ENCODE assay signal across 25 cellular contexts in the genomic region with DNA sequence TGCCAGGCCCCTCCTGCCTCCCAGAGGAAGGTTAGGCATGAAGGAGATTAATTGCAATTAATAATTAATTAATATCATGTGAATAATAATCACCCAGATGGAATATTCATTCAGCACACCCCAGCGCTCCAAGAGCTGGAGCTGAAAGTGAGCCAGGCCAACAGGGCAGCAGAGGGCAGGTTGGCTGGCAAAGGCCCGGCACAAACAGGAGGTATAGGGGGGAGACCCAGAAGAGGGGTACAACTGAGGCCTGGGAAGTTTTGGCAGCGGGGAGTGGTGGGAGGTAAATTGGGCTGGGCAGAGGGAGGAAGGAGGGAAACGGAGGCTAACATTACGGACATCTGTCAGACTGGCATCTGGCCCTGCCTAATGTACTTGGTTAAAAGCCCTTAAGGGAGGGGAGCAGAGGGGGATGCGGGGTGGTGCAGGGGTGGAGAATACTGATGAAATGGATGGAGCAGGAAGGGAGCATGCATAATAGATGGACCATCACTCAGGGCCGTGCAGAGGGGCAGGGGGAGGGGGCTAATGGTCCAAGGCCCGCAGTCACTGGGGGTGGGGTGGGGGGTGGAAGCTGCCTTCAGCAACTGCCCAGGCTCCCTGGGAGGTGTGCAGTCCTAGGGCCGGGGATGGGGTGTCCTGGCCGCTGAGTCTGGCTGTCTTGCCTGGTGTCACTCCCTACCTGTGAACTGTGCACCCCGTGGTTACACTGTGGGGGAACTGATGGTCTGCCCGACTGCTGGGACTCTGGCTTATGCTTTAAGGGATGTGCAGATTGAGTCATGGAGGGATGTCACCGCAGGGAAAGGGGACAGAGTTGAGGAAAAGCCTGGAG. TPM values are rescaled to one million over a fixed set of nuclear protein-coding genes. Genes with fewer than 3 reads are reported as not detected.
DNase-seq lines count a peak whose midpoint lies in the region; ATAC-seq and TF ChIP-seq lines count a peak whose summit lies in the region.
"Had no signal": no experiment of that assay in that cellular context is flagged by ENCODE, and none has a peak within 500 bp of the region (broad histone marks: within the 10 kb centered on the region; RNA-seq: fewer than 3 reads in every experiment).

No MANE protein-coding gene starts in this region.

- no peak for TF ChIP-seq POLR2A in body of pancreas (IDR thresholded peaks at IDR 0.05)

- peak overlapping the region; percentile 21 for H3K4me3 Mint-ChIP-seq in natural killer cell
- no peak overlapping the region for H3K4me3 Mint-ChIP-seq in natural killer cell treated with Interleukin-12 subunit alpha and Interleukin-12 subunit beta and Interleukin-15 and Interleukin-18, amount 100 ng/mL, for 72 hours
- peak overlapping the region in 4 of 5 donors; percentile 15 to 32 (median 22) for H3K4me3 Mint-ChIP-seq in immature natural killer cell
- H3K4me3 Mint-ChIP-seq: activated CD4-positive, alpha-beta T cell treated with anti-CD3 and anti-CD28 coated beads, Interleukin-2, amount 10 ng/mL, durations not matched to agents 24 days and 14 days; T-helper 1 cell treated with Interleukin-12 subunit alpha and Interleukin-12 subunit beta and Interleukin-4 antibody, amounts not matched to agents 30 μg/mL and 1 μg/mL, for 36 hours had no signal

- H3K9me3 Mint-ChIP-seq in natural killer cell (no peaks in the 10 kb centered on the region), immature natural killer cell (no peaks in the 10 kb centered on the region)
- no peaks in the 10 kb centered on the region for H3K9me3 Mint-ChIP-seq in natural killer cell treated with Interleukin-12 subunit alpha and Interleukin-12 subunit beta and Interleukin-15 and Interleukin-18, amount 100 ng/mL, for 72 hours
- H3K9me3 Mint-ChIP-seq: activated CD4-positive, alpha-beta T cell treated with anti-CD3 and anti-CD28 coated beads, Interleukin-2, amount 10 ng/mL, durations not matched to agents 24 days and 14 days; activated naive CD4-positive, alpha-beta T cell treated with anti-CD3 and anti-CD28 coated beads, Interleukin-2, amount 50 U/mL, for 72 hours; T-helper 1 cell treated with Interleukin-12 subunit alpha and Interleukin-12 subunit beta and Interleukin-4 antibody, amounts not matched to agents 30 μg/mL and 1 μg/mL, for 36 hours had no signal

- no peaks in the 10 kb centered on the region for H3K36me3 ChIP-seq in body of pancreas (replicated peaks in 1 of 2; ENCODE audit: insufficient read depth in 1 of 2, low read depth in 2 of 2)
- no peaks in the 10 kb centered on the region for H3K36me3 ChIP-seq in psoas muscle (ENCODE audit: insufficient read depth in 1 of 2, low read depth in 1 of 2)
- H3K36me3 ChIP-seq: BLaER1 treated with 17β-estradiol and CSF1 and Interleukin-3, amounts not matched to agents 10 nM and 100 nM; stomach; tibial nerve had no signal

- peaks cover 0 to 25% of the 10 kb centered on the region in 2 donors for H3K27me3 Mint-ChIP-seq in natural killer cell (ENCODE audit: low read depth in 2 of 2)
- peaks cover 5 to 14% of the 10 kb centered on the region in 2 donors for H3K27me3 Mint-ChIP-seq in natural killer cell treated with Interleukin-12 subunit alpha and Interleukin-12 subunit beta and Interleukin-15 and Interleukin-18, amount 100 ng/mL, for 72 hours
- H3K27me3 Mint-ChIP-seq in immature natural killer cell (ENCODE audit: low read depth in 3 of 3), result peaks cover 4 to 17% (median 10%) of the 10 kb centered on the region in 3 donors

- ATAC-seq in natural killer cell (no peak), body of pancreas (no peak), psoas muscle (no peak), HG03342 (IDR thresholded peaks at IDR 0.05; ENCODE audit: unreplicated experiment) (no peak)
- no peak for ATAC-seq in natural killer cell treated with Interleukin-12 subunit alpha and Interleukin-12 subunit beta and Interleukin-15 and Interleukin-18, amount 100 ng/mL, for 72 hours
- ATAC-seq: activated naive CD4-positive, alpha-beta T cell treated with anti-CD3 and anti-CD28 coated beads, Interleukin-2, amount 50 U/mL, for 72 hours; mucosa of descending colon had no signal

- H3K27ac ChIP-seq in body of pancreas, result no peak overlapping the region
- no peak overlapping the region for H3K27ac ChIP-seq in psoas muscle
- H3K27ac ChIP-seq: BLaER1 treated with 17β-estradiol and CSF1 and Interleukin-3, amounts not matched to agents 10 nM and 100 nM; stomach; tibial nerve had no signal

- H3K9me3 ChIP-seq in body of pancreas, result no peaks in the 10 kb centered on the region
- no peaks in the 10 kb centered on the region for H3K9me3 ChIP-seq in psoas muscle
- H3K9me3 ChIP-seq: BLaER1 treated with 17β-estradiol and CSF1 and Interleukin-3, amounts not matched to agents 10 nM and 100 nM; mucosa of descending colon; stomach had no signal

- H3K36me3 Mint-ChIP-seq in natural killer cell (no peaks in the 10 kb centered on the region), immature natural killer cell (no peaks in the 10 kb centered on the region)
- H3K36me3 Mint-ChIP-seq in natural killer cell treated with Interleukin-12 subunit alpha and Interleukin-12 subunit beta and Interleukin-15 and Interleukin-18, amount 100 ng/mL, for 72 hours, result no peaks in the 10 kb centered on the region
- H3K36me3 Mint-ChIP-seq: activated naive CD4-positive, alpha-beta T cell treated with anti-CD3 and anti-CD28 coated beads, Interleukin-2, amount 50 U/mL, for 72 hours had no signal

- no peak for TF ChIP-seq CTCF in natural killer cell (IDR thresholded peaks at IDR 0.05)
- no peak for TF ChIP-seq CTCF in body of pancreas (IDR thresholded peaks at IDR 0.05)
- TF ChIP-seq CTCF in psoas muscle (IDR thresholded peaks at IDR 0.05), result no peak

- H3K4me3 ChIP-seq in body of pancreas (no peak overlapping the region), psoas muscle (no peak overlapping the region)
- H3K4me3 ChIP-seq: mucosa of descending colon, stomach, tibial nerve had no signal

- DNase-seq in natural killer cell (no peak), NCI-H524 treated with DMSO at 0.1 percent for 48 hours (lab: John Stamatoyannopoulos, UW) (peak; percentile 55), immature natural killer cell (no peak), body of pancreas (no peak), psoas muscle (no peak)
- DNase-seq in natural killer cell treated with Interleukin-12 subunit alpha and Interleukin-12 subunit beta and Interleukin-15 and Interleukin-18, amount 100 ng/mL, for 72 hours (ENCODE audit: low spot score), result no peak
- no peak for DNase-seq in stimulated activated CD4-positive, alpha-beta T cell treated with anti-CD3 and anti-CD28 coated beads, Interleukin-4, amount 100 ng/mL, for 1 hour
- DNase-seq: effector CD8-positive, alpha-beta T cell; foreskin melanocyte; GOT3; hippocampal formation; KG1; mucosa of descending colon; NCI-H146; NK-92 treated with Interleukin-12 subunit alpha and Interleukin-12 subunit beta, amount 100 ng/mL, for 24 hours; nucleus accumbens; SIG-M5; stimulated activated CD4-positive, alpha-beta T cell treated with anti-CD3 and anti-CD28 coated beads, Interleukin-12 subunit alpha, Interleukin-12 subunit beta, amount 100 ng/mL, for 4 hours; stomach had no signal

- H3K4me1 Mint-ChIP-seq in natural killer cell, result no peaks in the 10 kb centered on the region
- peaks cover 0 to 3% of the 10 kb centered on the region in 2 donors for H3K4me1 Mint-ChIP-seq in natural killer cell treated with Interleukin-12 subunit alpha and Interleukin-12 subunit beta and Interleukin-15 and Interleukin-18, amount 100 ng/mL, for 72 hours (ENCODE audit: low read depth in 2 of 2)
- H3K4me1 Mint-ChIP-seq in immature natural killer cell, result peaks cover 0 to 2% of the 10 kb centered on the region in 2 donors
- H3K4me1 Mint-ChIP-seq: activated CD4-positive, alpha-beta T cell treated with anti-CD3 and anti-CD28 coated beads, Interleukin-2, amount 10 ng/mL, durations not matched to agents 24 days and 14 days had no signal

- H3K27ac Mint-ChIP-seq in natural killer cell, result no peak overlapping the region
- no peak overlapping the region for H3K27ac Mint-ChIP-seq in natural killer cell treated with Interleukin-12 subunit alpha and Interleukin-12 subunit beta and Interleukin-15 and Interleukin-18, amount 100 ng/mL, for 72 hours
- H3K27ac Mint-ChIP-seq in immature natural killer cell, result no peak overlapping the region
- H3K27ac Mint-ChIP-seq: activated CD4-positive, alpha-beta T cell treated with anti-CD3 and anti-CD28 coated beads, Interleukin-2, amount 10 ng/mL, durations not matched to agents 24 days and 14 days; activated naive CD4-positive, alpha-beta T cell treated with anti-CD3 and anti-CD28 coated beads, Interleukin-2, amount 50 U/mL, for 72 hours; T-helper 1 cell treated with Interleukin-12 subunit alpha and Interleukin-12 subunit beta and Interleukin-4 antibody, amounts not matched to agents 30 μg/mL and 1 μg/mL, for 36 hours had no signal

- H3K27me3 ChIP-seq in body of pancreas (peaks cover 0 to 19% of the 10 kb centered on the region in 2 donors), psoas muscle (ENCODE audit: insufficient read depth in 3 of 3, low read length in 2 of 3) (peaks cover 0 to 45% (median 8%) of the 10 kb centered on the region in 3 donors)

- WGBS in body of pancreas, 2 donors, result 63 to 64% methylated on average over 13 of the region's 13 CpGs
- WGBS in psoas muscle, 3 donors, result 68 to 70% (median 70%) methylated on average over 13 of the region's 13 CpGs

- intact Hi-C loops in natural killer cell (cut with micrococcal nuclease), result no loop called here
- intact Hi-C loops in body of pancreas (cut with DNase I), result no loop called here
- intact Hi-C loops in psoas muscle (cut with DNase I), result no loop called here

- peaks cover 12% of the 10 kb centered on the region for H3K4me1 ChIP-seq in body of pancreas
- H3K4me1 ChIP-seq in psoas muscle, result peaks cover 6% of the 10 kb centered on the region

RNA-seq across cellular contexts. Expression of a gene that starts 1.9 kb away (rescaled TPM):
- total RNA-seq in natural killer cell, result under 1 TPM; 0.18 to 0.28 (median 0.28) TPM
- under 1 TPM; 0.31 to 0.53 TPM for total RNA-seq in natural killer cell treated with Interleukin-12 subunit alpha and Interleukin-12 subunit beta and Interleukin-15 and Interleukin-18, amount 100 ng/mL, for 72 hours
- not detected for polyA plus RNA-seq in immature natural killer cell
- total RNA-seq in body of pancreas, result under 1 TPM; under 0.01 TPM
- under 1 TPM in 2 of 4 donors, not detected in 2; 0.15 to 0.26 TPM for total RNA-seq in psoas muscle
- under 1 TPM; 0.03 to 0.21 (median 0.05) TPM for polyA plus RNA-seq in psoas muscle

RNA-seq across cellular contexts. Expression of a gene that starts 52.2 kb away (rescaled TPM):
- 1 to 10 TPM; 3.0 to 4.1 (median 4.1) TPM for total RNA-seq in natural killer cell
- 10 to 100 TPM; 18.0 to 48.1 TPM for total RNA-seq in natural killer cell treated with Interleukin-12 subunit alpha and Interleukin-12 subunit beta and Interleukin-15 and Interleukin-18, amount 100 ng/mL, for 72 hours
- polyA plus RNA-seq in immature natural killer cell, result 1 to 10 TPM in 1 of 3 donors, under 1 TPM in 1, not detected in 1; 0.52 to 1.1 TPM
- total RNA-seq in body of pancreas, result 1 to 10 TPM; 2.0 to 3.4 TPM
- total RNA-seq in psoas muscle, result 1 to 10 TPM; 2.0 to 3.9 (median 3.1) TPM
- 1 to 10 TPM in 2 of 3 donors, under 1 TPM in 1; 0.79 to 5.0 (median 3.2) TPM for polyA plus RNA-seq in psoas muscle
